In the genomic region with DNA sequence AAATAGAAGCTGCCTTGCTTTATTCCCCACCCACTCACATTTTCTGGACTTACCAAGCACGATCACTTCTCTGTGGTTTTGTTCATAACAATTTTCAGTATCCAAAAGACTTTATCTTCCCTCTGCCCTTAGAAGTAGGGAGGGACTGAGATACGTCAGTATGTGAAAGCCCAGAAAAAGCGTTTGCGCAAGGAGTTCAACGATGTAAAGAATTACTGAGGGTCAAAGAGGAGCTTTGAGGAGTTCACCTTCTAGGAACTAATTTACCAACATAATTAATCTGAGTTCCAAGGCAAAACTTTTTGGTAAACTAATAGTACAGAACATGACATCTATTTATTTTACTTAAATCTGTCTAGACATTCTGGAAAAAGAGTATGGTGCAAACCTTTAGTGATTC, we compare ENCODE assay signal across 21 cellular contexts.
"Had no signal": no experiment of that assay in that cellular context is flagged by ENCODE, and none has a peak within 500 bp of the region (broad histone marks: within the 10 kb centered on the region; RNA-seq: fewer than 3 reads in every experiment).

No MANE protein-coding gene starts in this region.

- H3K9me3 ChIP-seq: esophagus squamous epithelium, gastroesophageal sphincter, heart left ventricle, left lung, lower lobe of right lung had no signal

- H3K27me3 ChIP-seq: esophagus squamous epithelium, foreskin keratinocyte, gastroesophageal sphincter had no signal

- H3K4me3 ChIP-seq: coronary artery, dorsolateral prefrontal cortex, esophagus squamous epithelium, gastroesophageal sphincter, heart left ventricle, left lung, lower lobe of right lung had no signal

- FAIRE-seq: endothelial cell of umbilical vein, frontal cortex, islet of Langerhans, keratinocyte had no signal

- DNase-seq: dermis blood vessel endothelial cell; dorsolateral prefrontal cortex; effector CD4-positive, alpha-beta T cell; effector memory CD4-positive, alpha-beta T cell; esophagus squamous epithelium; foreskin keratinocyte; heart left ventricle; hippocampal formation; left cardiac atrium; left lung; left ventricle myocardium superior; lower lobe of right lung; mesendoderm; midbrain had no signal

- H3K4me1 ChIP-seq: foreskin keratinocyte, gastroesophageal sphincter, left lung, lower lobe of right lung had no signal

- H3K27ac ChIP-seq: coronary artery, dorsolateral prefrontal cortex, esophagus squamous epithelium, foreskin keratinocyte, gastroesophageal sphincter, heart left ventricle, left lung, lower lobe of right lung had no signal

- H3K36me3 ChIP-seq: esophagus squamous epithelium, gastroesophageal sphincter, heart left ventricle, left lung, lower lobe of right lung had no signal

- ATAC-seq: esophagus mucosa, foreskin keratinocyte, gastroesophageal sphincter, heart left ventricle, left cardiac atrium, left lung, left ventricle myocardium superior, lower lobe of right lung had no signal
